ENCODE assay signal across 11 cellular contexts in the genomic region with DNA sequence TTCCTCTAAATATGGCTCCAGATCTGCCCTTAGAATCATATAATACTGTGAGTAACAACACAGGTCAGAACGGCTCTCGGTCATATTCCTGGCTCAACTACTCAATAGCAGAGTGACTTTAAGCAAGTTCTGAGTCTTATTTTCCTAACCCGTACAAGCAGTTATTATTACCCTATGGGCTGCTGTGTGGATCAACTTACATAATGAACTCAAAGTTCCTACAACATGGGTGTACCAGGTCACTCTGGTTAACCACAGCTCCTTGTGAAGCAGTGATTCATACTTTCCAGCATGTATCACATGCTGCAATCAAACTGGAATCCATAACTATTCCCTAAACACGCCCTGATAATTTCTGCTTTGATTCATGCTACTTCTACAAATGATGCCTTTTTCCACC.
A peak's percentile ranks its signal among the peaks of the same experiment; 100 is the strongest.
DNase-seq lines count a peak whose midpoint lies in the region; ATAC-seq and TF ChIP-seq lines count a peak whose summit lies in the region.
"Had no signal": no experiment of that assay in that cellular context is flagged by ENCODE, and none has a peak within 500 bp of the region (broad histone marks: within the 10 kb centered on the region; RNA-seq: fewer than 3 reads in every experiment).

No MANE protein-coding gene starts in this region.

- no peak for TF ChIP-seq CTCF in mucosa of descending colon (IDR thresholded peaks at IDR 0.05)

- H3K4me1 ChIP-seq in mucosa of descending colon (ENCODE audit: low read depth) = no peaks in the 10 kb centered on the region
- H3K4me1 ChIP-seq: ascending aorta had no signal

- peak; percentile 77 for DNase-seq in AG20443 (ENCODE audit: low spot score)
- DNase-seq in LoVo (ENCODE audit: low spot score) = peak; percentile 86
- DNase-seq in astrocyte of the hippocampus (ENCODE audit: low read depth, low spot score) = peak; percentile 93
- DNase-seq in mucosa of descending colon = no peak
- no peak for DNase-seq in middle frontal gyrus (ENCODE audit: extremely low spot score, low spot score)
- DNase-seq in GF-D8 (lab: John Stamatoyannopoulos, UW) = no peak
- no peak for DNase-seq in cerebellum (ENCODE audit: low spot score)
- no peak for DNase-seq in NCI-H526 treated with DMSO at 0.1 percent for 48 hours (lab: John Stamatoyannopoulos, UW)
- DNase-seq: activated CD4-positive, CD25-positive, alpha-beta regulatory T cell treated with anti-CD3 and anti-CD28 coated beads, Interleukin-2, amount 50 U/mL, for 72 hours; DND-41 had no signal

- intact Hi-C loops in mucosa of descending colon (cut with DNase I, micrococcal nuclease) = no loop called here

- peak; percentile 45 for ATAC-seq in mucosa of descending colon

- H3K9me3 ChIP-seq in mucosa of descending colon = no peaks in the 10 kb centered on the region

- no peaks in the 10 kb centered on the region for H3K36me3 ChIP-seq in mucosa of descending colon (ENCODE audit: low read depth)
- H3K36me3 ChIP-seq: ascending aorta had no signal

- H3K4me3 ChIP-seq in mucosa of descending colon = no peak overlapping the region
- H3K4me3 ChIP-seq: ascending aorta had no signal

Comparison
In these comparisons a context has a peak if more than half of its experiments do, and no peak if none do; other contexts are left out.
1. DNase-seq: peak in AG20443 (single experiment), LoVo (single experiment) and astrocyte of the hippocampus (single experiment); none in mucosa of descending colon (0 of 3), middle frontal gyrus (single experiment), GF-D8 (single experiment), cerebellum (single experiment) and NCI-H526 treated with DMSO at 0.1 percent for 48 hours (single experiment).